Comparison of ENCODE assay signal across 2 cellular contexts in the genomic region with DNA sequence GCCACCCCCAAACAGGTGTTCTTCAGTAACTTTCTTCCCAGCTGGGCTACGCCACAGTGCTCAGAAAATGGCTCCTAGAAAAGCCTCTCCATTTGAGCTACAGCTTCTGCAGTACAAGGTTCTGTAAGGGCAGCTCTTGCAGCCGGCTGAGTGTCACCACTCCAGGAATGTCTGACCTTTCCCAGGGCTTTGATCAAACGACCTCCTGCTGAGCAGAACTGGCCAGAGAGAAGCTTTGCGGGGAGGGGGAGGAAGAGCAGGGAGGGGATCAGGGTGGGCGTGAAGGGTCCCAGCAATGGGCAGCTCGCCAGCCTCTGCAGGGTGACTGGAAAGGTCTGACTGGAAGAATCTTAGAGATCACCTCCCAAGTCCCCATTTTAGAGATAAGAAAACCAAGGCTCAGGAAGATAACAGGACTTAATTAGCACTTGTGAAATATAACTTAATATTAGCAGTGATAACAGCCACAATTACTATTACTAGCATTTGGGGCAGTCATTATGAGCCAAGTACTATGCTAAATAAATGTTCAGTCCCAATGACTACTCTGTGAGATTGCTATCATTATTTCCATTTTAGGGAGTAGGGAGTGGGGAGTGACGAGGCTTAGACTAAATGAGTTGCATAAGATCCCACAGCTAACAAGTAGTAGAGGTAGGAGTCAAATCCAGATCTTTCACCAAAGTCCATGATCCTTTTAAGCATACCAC.
TF ChIP-seq lines count a peak whose summit lies in the region.

No MANE protein-coding gene starts in this region.

TF ChIP-seq in HepG2, 621 proteins besides CTCF, POLR2A, EP300 and RAD21:
- TF ChIP-seq, protein P1, sequence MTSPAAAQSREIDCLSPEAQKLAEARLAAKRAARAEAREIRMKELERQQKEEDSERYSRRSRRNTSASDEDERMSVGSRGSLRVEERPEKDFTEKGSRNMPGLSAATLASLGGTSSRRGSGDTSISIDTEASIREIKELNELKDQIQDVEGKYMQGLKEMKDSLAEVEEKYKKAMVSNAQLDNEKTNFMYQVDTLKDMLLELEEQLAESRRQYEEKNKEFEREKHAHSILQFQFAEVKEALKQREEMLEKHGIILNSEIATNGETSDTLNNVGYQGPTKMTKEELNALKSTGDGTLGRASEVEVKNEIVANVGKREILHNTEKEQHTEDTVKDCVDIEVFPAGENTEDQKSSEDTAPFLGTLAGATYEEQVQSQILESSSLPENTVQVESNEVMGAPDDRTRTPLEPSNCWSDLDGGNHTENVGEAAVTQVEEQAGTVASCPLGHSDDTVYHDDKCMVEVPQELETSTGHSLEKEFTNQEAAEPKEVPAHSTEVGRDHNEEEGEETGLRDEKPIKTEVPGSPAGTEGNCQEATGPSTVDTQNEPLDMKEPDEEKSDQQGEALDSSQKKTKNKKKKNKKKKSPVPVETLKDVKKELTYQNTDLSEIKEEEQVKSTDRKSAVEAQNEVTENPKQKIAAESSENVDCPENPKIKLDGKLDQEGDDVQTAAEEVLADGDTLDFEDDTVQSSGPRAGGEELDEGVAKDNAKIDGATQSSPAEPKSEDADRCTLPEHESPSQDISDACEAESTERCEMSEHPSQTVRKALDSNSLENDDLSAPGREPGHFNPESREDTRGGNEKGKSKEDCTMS (CRISPR knock-in tag; conservative IDR thresholded peaks at IDR 0.05): no peak
- TF ChIP-seq ZNF572 (CRISPR knock-in tag; IDR thresholded peaks at IDR 0.05): no peak
- TF ChIP-seq MAFG (CRISPR knock-in tag; IDR thresholded peaks at IDR 0.05): no peak
- no peak for TF ChIP-seq MLLT10 (CRISPR knock-in tag; IDR thresholded peaks at IDR 0.05)
- TF ChIP-seq, protein P2, sequence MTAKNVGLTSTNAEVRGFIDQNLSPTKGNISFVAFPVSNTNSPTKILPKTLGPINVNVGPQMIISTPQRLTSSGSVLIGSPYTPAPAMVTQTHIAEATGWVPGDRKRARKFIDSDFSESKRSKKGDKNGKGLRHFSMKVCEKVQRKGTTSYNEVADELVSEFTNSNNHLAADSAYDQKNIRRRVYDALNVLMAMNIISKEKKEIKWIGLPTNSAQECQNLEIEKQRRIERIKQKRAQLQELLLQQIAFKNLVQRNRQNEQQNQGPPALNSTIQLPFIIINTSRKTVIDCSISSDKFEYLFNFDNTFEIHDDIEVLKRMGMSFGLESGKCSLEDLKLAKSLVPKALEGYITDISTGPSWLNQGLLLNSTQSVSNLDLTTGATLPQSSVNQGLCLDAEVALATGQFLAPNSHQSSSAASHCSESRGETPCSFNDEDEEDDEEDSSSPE (CRISPR knock-in tag; IDR thresholded peaks at IDR 0.05): no peak
- TF ChIP-seq, protein P3, sequence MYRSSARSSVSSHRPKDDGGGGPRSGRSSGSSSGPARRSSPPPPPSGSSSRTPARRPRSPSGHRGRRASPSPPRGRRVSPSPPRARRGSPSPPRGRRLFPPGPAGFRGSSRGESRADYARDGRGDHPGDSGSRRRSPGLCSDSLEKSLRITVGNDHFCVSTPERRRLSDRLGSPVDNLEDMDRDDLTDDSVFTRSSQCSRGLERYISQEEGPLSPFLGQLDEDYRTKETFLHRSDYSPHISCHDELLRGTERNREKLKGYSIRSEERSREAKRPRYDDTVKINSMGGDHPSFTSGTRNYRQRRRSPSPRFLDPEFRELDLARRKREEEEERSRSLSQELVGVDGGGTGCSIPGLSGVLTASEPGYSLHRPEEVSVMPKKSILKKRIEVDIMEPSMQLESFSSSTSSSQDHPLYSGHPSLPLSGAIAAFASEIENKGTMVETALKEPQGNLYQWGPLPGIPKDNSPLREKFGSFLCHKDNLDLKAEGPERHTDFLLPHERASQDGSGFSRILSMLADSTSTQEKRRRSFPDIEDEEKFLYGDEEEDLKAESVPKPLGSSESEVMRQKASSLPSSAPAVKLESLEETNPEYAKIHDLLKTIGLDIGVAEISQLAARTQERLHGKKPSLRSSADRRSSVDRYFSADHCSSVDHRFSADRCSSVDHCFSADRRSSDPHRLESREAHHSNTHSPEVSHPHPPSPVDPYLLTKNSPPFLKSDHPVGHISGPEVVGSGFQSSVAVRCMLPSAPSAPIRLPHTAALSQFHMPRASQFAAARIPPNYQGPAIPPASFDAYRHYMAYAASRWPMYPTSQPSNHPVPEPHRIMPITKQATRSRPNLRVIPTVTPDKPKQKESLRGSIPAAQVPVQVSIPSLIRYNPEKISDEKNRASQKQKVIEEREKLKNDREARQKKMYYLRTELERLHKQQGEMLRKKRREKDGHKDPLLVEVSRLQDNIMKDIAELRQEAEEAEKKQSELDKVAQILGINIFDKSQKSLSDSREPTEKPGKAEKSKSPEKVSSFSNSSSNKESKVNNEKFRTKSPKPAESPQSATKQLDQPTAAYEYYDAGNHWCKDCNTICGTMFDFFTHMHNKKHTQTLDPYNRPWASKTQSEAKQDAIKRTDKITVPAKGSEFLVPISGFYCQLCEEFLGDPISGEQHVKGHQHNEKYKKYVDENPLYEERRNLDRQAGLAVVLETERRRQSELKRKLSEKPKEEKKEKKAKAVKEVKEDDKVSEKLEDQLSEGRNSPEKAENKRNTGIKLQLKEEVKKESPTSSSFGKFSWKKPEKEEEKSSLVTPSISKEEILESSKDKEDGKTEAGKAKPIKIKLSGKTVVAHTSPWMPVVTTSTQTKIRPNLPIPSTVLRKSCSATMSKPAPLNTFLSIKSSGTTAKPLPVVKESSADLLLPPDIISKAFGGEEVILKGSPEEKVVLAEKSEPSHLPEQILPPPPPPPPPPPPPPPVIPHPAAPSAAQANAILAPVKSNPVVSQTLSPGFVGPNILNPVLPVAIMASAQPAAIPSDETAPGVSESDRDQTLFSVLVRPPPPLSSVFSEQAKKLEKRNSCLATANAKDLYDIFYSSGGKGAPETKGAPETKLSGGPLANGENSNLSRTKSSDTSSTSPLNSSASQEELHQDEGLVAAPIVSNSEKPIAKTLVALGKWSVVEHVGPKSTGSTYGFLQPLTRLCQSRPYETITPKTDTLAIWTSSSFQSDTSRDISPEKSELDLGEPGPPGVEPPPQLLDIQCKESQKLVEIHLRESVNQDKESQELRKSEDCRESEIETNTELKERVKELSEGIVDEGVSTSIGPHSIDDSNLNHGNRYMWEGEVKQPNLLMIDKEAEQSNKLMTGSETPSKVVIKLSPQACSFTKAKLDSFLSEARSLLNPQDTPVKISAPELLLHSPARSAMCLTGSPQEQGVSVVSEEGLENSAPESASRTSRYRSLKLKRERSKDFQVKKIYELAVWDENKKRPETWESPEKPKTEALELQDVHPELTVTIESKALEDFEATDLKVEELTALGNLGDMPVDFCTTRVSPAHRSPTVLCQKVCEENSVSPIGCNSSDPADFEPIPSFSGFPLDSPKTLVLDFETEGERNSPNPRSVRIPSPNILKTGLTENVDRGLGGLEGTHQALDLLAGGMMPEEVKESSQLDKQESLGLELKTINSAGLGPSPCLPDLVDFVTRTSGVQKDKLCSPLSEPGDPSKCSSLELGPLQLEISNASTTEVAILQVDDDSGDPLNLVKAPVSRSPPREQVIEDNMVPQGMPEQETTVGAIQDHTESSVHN (CRISPR knock-in tag; IDR thresholded peaks at IDR 0.05): no peak
- no peak for TF ChIP-seq CAMTA2 (CRISPR knock-in tag; IDR thresholded peaks at IDR 0.05; ENCODE audit: borderline replicate concordance)
- TF ChIP-seq ZNF761 (CRISPR knock-in tag; conservative IDR thresholded peaks at IDR 0.05): no peak
- no peak for TF ChIP-seq ZSCAN25 (CRISPR knock-in tag; IDR thresholded peaks at IDR 0.05)
- no peak for TF ChIP-seq AKAP8 (CRISPR knock-in tag; IDR thresholded peaks at IDR 0.05)

TF ChIP-seq in SK-N-SH, 30 proteins besides CTCF, POLR2A, EP300 and RAD21:
- TF ChIP-seq FOSL2 (IDR thresholded peaks at IDR 0.05; ENCODE audit: borderline replicate concordance, low read depth): no peak
- TF ChIP-seq, protein P4, sequence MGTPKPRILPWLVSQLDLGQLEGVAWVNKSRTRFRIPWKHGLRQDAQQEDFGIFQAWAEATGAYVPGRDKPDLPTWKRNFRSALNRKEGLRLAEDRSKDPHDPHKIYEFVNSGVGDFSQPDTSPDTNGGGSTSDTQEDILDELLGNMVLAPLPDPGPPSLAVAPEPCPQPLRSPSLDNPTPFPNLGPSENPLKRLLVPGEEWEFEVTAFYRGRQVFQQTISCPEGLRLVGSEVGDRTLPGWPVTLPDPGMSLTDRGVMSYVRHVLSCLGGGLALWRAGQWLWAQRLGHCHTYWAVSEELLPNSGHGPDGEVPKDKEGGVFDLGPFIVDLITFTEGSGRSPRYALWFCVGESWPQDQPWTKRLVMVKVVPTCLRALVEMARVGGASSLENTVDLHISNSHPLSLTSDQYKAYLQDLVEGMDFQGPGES (IDR thresholded peaks at IDR 0.05; ENCODE audit: low read depth, low read length): no peak
- no peak for TF ChIP-seq YY1 (IDR thresholded peaks at IDR 0.05; ENCODE audit: low read depth)
- no peak for TF ChIP-seq EZH2phosphoT487 (IDR thresholded peaks at IDR 0.05; ENCODE audit: borderline replicate concordance, low read depth)
- TF ChIP-seq NRF1 (IDR thresholded peaks at IDR 0.05; ENCODE audit: low read depth, low read length): no peak
- TF ChIP-seq GATA2 (CRISPR knock-in tag; IDR thresholded peaks at IDR 0.05): no peak
- TF ChIP-seq RFX5 (IDR thresholded peaks at IDR 0.05; ENCODE audit: low read length): no peak
- TF ChIP-seq, protein P5, sequence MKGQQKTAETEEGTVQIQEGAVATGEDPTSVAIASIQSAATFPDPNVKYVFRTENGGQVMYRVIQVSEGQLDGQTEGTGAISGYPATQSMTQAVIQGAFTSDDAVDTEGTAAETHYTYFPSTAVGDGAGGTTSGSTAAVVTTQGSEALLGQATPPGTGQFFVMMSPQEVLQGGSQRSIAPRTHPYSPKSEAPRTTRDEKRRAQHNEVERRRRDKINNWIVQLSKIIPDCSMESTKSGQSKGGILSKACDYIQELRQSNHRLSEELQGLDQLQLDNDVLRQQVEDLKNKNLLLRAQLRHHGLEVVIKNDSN (IDR thresholded peaks at IDR 0.05; ENCODE audit: borderline replicate concordance, low read depth): no peak
- TF ChIP-seq, protein P6, sequence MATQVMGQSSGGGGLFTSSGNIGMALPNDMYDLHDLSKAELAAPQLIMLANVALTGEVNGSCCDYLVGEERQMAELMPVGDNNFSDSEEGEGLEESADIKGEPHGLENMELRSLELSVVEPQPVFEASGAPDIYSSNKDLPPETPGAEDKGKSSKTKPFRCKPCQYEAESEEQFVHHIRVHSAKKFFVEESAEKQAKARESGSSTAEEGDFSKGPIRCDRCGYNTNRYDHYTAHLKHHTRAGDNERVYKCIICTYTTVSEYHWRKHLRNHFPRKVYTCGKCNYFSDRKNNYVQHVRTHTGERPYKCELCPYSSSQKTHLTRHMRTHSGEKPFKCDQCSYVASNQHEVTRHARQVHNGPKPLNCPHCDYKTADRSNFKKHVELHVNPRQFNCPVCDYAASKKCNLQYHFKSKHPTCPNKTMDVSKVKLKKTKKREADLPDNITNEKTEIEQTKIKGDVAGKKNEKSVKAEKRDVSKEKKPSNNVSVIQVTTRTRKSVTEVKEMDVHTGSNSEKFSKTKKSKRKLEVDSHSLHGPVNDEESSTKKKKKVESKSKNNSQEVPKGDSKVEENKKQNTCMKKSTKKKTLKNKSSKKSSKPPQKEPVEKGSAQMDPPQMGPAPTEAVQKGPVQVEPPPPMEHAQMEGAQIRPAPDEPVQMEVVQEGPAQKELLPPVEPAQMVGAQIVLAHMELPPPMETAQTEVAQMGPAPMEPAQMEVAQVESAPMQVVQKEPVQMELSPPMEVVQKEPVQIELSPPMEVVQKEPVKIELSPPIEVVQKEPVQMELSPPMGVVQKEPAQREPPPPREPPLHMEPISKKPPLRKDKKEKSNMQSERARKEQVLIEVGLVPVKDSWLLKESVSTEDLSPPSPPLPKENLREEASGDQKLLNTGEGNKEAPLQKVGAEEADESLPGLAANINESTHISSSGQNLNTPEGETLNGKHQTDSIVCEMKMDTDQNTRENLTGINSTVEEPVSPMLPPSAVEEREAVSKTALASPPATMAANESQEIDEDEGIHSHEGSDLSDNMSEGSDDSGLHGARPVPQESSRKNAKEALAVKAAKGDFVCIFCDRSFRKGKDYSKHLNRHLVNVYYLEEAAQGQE (IDR thresholded peaks at IDR 0.05; ENCODE audit: low read depth, low read length): no peak
- TF ChIP-seq TAF1 (IDR thresholded peaks at IDR 0.05; ENCODE audit: borderline replicate concordance, low read depth, low read length): no peak
- TF ChIP-seq, protein P7, sequence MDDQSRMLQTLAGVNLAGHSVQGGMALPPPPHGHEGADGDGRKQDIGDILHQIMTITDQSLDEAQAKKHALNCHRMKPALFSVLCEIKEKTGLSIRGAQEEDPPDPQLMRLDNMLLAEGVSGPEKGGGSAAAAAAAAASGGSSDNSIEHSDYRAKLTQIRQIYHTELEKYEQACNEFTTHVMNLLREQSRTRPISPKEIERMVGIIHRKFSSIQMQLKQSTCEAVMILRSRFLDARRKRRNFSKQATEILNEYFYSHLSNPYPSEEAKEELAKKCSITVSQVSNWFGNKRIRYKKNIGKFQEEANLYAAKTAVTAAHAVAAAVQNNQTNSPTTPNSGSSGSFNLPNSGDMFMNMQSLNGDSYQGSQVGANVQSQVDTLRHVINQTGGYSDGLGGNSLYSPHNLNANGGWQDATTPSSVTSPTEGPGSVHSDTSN (IDR thresholded peaks at IDR 0.05): no peak
- no peak for TF ChIP-seq FOXJ3 (CRISPR knock-in tag; IDR thresholded peaks at IDR 0.05)
- TF ChIP-seq MXI1 (IDR thresholded peaks at IDR 0.05; ENCODE audit: low read depth, low read length): no peak
- TF ChIP-seq, protein P8, sequence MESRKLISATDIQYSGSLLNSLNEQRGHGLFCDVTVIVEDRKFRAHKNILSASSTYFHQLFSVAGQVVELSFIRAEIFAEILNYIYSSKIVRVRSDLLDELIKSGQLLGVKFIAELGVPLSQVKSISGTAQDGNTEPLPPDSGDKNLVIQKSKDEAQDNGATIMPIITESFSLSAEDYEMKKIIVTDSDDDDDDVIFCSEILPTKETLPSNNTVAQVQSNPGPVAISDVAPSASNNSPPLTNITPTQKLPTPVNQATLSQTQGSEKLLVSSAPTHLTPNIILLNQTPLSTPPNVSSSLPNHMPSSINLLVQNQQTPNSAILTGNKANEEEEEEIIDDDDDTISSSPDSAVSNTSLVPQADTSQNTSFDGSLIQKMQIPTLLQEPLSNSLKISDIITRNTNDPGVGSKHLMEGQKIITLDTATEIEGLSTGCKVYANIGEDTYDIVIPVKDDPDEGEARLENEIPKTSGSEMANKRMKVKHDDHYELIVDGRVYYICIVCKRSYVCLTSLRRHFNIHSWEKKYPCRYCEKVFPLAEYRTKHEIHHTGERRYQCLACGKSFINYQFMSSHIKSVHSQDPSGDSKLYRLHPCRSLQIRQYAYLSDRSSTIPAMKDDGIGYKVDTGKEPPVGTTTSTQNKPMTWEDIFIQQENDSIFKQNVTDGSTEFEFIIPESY (IDR thresholded peaks at IDR 0.05; ENCODE audit: borderline replicate concordance, low read depth): no peak
